Comparison of ENCODE assay signal across 28 cellular contexts in genomic region chr2:38676681-38677080, GRCh38. TPM values are rescaled to one million over a fixed set of nuclear protein-coding genes. Genes with fewer than 3 reads are reported as not detected.
A peak's percentile ranks its signal among the peaks of the same experiment; 100 is the strongest.
DNase-seq lines count a peak whose midpoint lies in the region; ATAC-seq and FAIRE-seq lines count a peak whose summit lies in the region.
"Had no signal": no experiment of that assay in that cellular context is flagged by ENCODE, and none has a peak within 500 bp of the region (broad histone marks: within the 10 kb centered on the region; RNA-seq: fewer than 3 reads in every experiment).

No MANE protein-coding gene starts in this region.

- no peak overlapping the region for H3K4me3 Mint-ChIP-seq in T-helper 1 cell treated with Interleukin-12 subunit alpha and Interleukin-12 subunit beta and Interleukin-4 antibody, amounts not matched to agents 30 μg/mL and 1 μg/mL, for 36 hours
- no peak overlapping the region for H3K4me3 Mint-ChIP-seq in activated naive CD8-positive, alpha-beta T cell treated with anti-CD3 and anti-CD28 coated beads, Interleukin-2, amount 10 ng/mL, durations not matched to agents 7 days and 5 days
- no peak overlapping the region for H3K4me3 Mint-ChIP-seq in activated naive CD8-positive, alpha-beta T cell treated with anti-CD3 and anti-CD28 coated beads for 36 hours
- H3K4me3 Mint-ChIP-seq in activated T-helper 17 cell treated with anti-CD3 and anti-CD28 coated beads, Interleukin-2, amount 50 U/mL, for 72 hours = peak overlapping the region; percentile 69
- no peak overlapping the region for H3K4me3 Mint-ChIP-seq in stimulated activated effector memory CD8-positive, alpha-beta T cell treated with anti-CD3 and anti-CD28 coated beads, Interleukin-12 subunit alpha, Interleukin-12 subunit beta, amount 100 ng/mL, for 72 hours
- H3K4me3 Mint-ChIP-seq: neural crest cell had no signal

- FAIRE-seq in RCC 7860 (lab: Jason Lieb, UNC) = no peak
- FAIRE-seq: islet of Langerhans, small intestine, TTC549 had no signal

- peaks cover 49% of the 10 kb centered on the region for H3K4me1 Mint-ChIP-seq in T-helper 1 cell treated with Interleukin-12 subunit alpha and Interleukin-12 subunit beta and Interleukin-4 antibody, amounts not matched to agents 30 μg/mL and 1 μg/mL, for 36 hours (ENCODE audit: low read depth)
- peaks cover 25% of the 10 kb centered on the region for H3K4me1 Mint-ChIP-seq in activated naive CD8-positive, alpha-beta T cell treated with anti-CD3 and anti-CD28 coated beads, Interleukin-2, amount 10 ng/mL, durations not matched to agents 7 days and 5 days
- peaks cover 28% of the 10 kb centered on the region for H3K4me1 Mint-ChIP-seq in activated naive CD8-positive, alpha-beta T cell treated with anti-CD3 and anti-CD28 coated beads for 36 hours
- peaks cover 37% of the 10 kb centered on the region for H3K4me1 Mint-ChIP-seq in activated T-helper 17 cell treated with anti-CD3 and anti-CD28 coated beads, Interleukin-2, amount 50 U/mL, for 72 hours
- H3K4me1 Mint-ChIP-seq in stimulated activated effector memory CD8-positive, alpha-beta T cell treated with anti-CD3 and anti-CD28 coated beads, Interleukin-12 subunit alpha, Interleukin-12 subunit beta, amount 100 ng/mL, for 72 hours = peaks cover 64% of the 10 kb centered on the region
- H3K4me1 Mint-ChIP-seq: neural crest cell had no signal

- POLR2A ChIA-PET in activated naive CD8-positive, alpha-beta T cell treated with anti-CD3 and anti-CD28 coated beads, Interleukin-2, amount 10 ng/mL, durations not matched to agents 7 days and 5 days (lab: Charles Lee) = interaction anchor here (0.6 to 1.3 kb wide), 2 partner anchors 9 to 30 kb away, joined by 3 to 4 read pairs; no protein-coding TSS in a partner anchor

- H3K9me3 Mint-ChIP-seq in T-helper 1 cell treated with Interleukin-12 subunit alpha and Interleukin-12 subunit beta and Interleukin-4 antibody, amounts not matched to agents 30 μg/mL and 1 μg/mL, for 36 hours = no peaks in the 10 kb centered on the region
- no peaks in the 10 kb centered on the region for H3K9me3 Mint-ChIP-seq in activated naive CD8-positive, alpha-beta T cell treated with anti-CD3 and anti-CD28 coated beads, Interleukin-2, amount 10 ng/mL, durations not matched to agents 7 days and 5 days
- no peaks in the 10 kb centered on the region for H3K9me3 Mint-ChIP-seq in activated naive CD8-positive, alpha-beta T cell treated with anti-CD3 and anti-CD28 coated beads for 36 hours
- no peaks in the 10 kb centered on the region for H3K9me3 Mint-ChIP-seq in activated T-helper 17 cell treated with anti-CD3 and anti-CD28 coated beads, Interleukin-2, amount 50 U/mL, for 72 hours
- no peaks in the 10 kb centered on the region for H3K9me3 Mint-ChIP-seq in stimulated activated effector memory CD8-positive, alpha-beta T cell treated with anti-CD3 and anti-CD28 coated beads, Interleukin-12 subunit alpha, Interleukin-12 subunit beta, amount 100 ng/mL, for 72 hours
- H3K9me3 Mint-ChIP-seq: neural crest cell had no signal

- no peaks in the 10 kb centered on the region for H3K27me3 Mint-ChIP-seq in T-helper 1 cell treated with Interleukin-12 subunit alpha and Interleukin-12 subunit beta and Interleukin-4 antibody, amounts not matched to agents 30 μg/mL and 1 μg/mL, for 36 hours (ENCODE audit: low read depth)
- H3K27me3 Mint-ChIP-seq in activated naive CD8-positive, alpha-beta T cell treated with anti-CD3 and anti-CD28 coated beads, Interleukin-2, amount 10 ng/mL, durations not matched to agents 7 days and 5 days = no peaks in the 10 kb centered on the region
- no peaks in the 10 kb centered on the region for H3K27me3 Mint-ChIP-seq in activated naive CD8-positive, alpha-beta T cell treated with anti-CD3 and anti-CD28 coated beads for 36 hours
- no peaks in the 10 kb centered on the region for H3K27me3 Mint-ChIP-seq in activated T-helper 17 cell treated with anti-CD3 and anti-CD28 coated beads, Interleukin-2, amount 50 U/mL, for 72 hours

- peak overlapping the region; percentile 73 for H3K27ac Mint-ChIP-seq in T-helper 1 cell treated with Interleukin-12 subunit alpha and Interleukin-12 subunit beta and Interleukin-4 antibody, amounts not matched to agents 30 μg/mL and 1 μg/mL, for 36 hours
- peak overlapping the region; percentile 9 for H3K27ac Mint-ChIP-seq in activated naive CD8-positive, alpha-beta T cell treated with anti-CD3 and anti-CD28 coated beads, Interleukin-2, amount 10 ng/mL, durations not matched to agents 7 days and 5 days
- no peak overlapping the region for H3K27ac Mint-ChIP-seq in activated naive CD8-positive, alpha-beta T cell treated with anti-CD3 and anti-CD28 coated beads for 36 hours
- H3K27ac Mint-ChIP-seq in activated T-helper 17 cell treated with anti-CD3 and anti-CD28 coated beads, Interleukin-2, amount 50 U/mL, for 72 hours = peak overlapping the region; percentile 49
- H3K27ac Mint-ChIP-seq in stimulated activated effector memory CD8-positive, alpha-beta T cell treated with anti-CD3 and anti-CD28 coated beads, Interleukin-12 subunit alpha, Interleukin-12 subunit beta, amount 100 ng/mL, for 72 hours = peak overlapping the region; percentile 84

- H3K36me3 Mint-ChIP-seq in T-helper 1 cell treated with Interleukin-12 subunit alpha and Interleukin-12 subunit beta and Interleukin-4 antibody, amounts not matched to agents 30 μg/mL and 1 μg/mL, for 36 hours (ENCODE audit: low read depth) = peaks cover 68% of the 10 kb centered on the region
- peaks cover 65% of the 10 kb centered on the region for H3K36me3 Mint-ChIP-seq in activated naive CD8-positive, alpha-beta T cell treated with anti-CD3 and anti-CD28 coated beads, Interleukin-2, amount 10 ng/mL, durations not matched to agents 7 days and 5 days
- H3K36me3 Mint-ChIP-seq in activated naive CD8-positive, alpha-beta T cell treated with anti-CD3 and anti-CD28 coated beads for 36 hours = peaks cover 64% of the 10 kb centered on the region
- H3K36me3 Mint-ChIP-seq in activated T-helper 17 cell treated with anti-CD3 and anti-CD28 coated beads, Interleukin-2, amount 50 U/mL, for 72 hours (ENCODE audit: low read depth) = peaks cover 100% of the 10 kb centered on the region
- H3K36me3 Mint-ChIP-seq in stimulated activated effector memory CD8-positive, alpha-beta T cell treated with anti-CD3 and anti-CD28 coated beads, Interleukin-12 subunit alpha, Interleukin-12 subunit beta, amount 100 ng/mL, for 72 hours = peaks cover 100% of the 10 kb centered on the region

- DNase-seq in T-helper 1 cell = no peak
- DNase-seq in activated naive CD8-positive, alpha-beta T cell treated with anti-CD3 and anti-CD28 coated beads, Interleukin-2, amount 10 ng/mL, durations not matched to agents 7 days and 5 days = no peak
- no peak for DNase-seq in activated naive CD8-positive, alpha-beta T cell treated with anti-CD3 and anti-CD28 coated beads for 36 hours
- DNase-seq in stimulated activated effector memory CD8-positive, alpha-beta T cell treated with anti-CD3 and anti-CD28 coated beads, Interleukin-12 subunit alpha, Interleukin-12 subunit beta, amount 100 ng/mL, for 72 hours (ENCODE audit: low spot score in 2 of 2) = no peak
- DNase-seq in RCC 7860 (ENCODE audit: low spot score) = no peak
- DNase-seq: activated CD4-positive, CD25-positive, alpha-beta regulatory T cell; C1 segment of cervical spinal cord; caudate nucleus; cortex of kidney; DND-41; GF-D8; IMR-90; NCI-H1694 treated with DMSO at 0.1 percent for 48 hours; NCI-H446 treated with DMSO at 0.1 percent for 48 hours; NCI-H774; ovary; RPMI8226; SJCRH30; small intestine; stimulated activated naive CD4-positive, alpha-beta T cell treated with Interleukin-2 at 50 U/mL for 16 hours; upper lobe of left lung had no signal

- ATAC-seq in activated naive CD8-positive, alpha-beta T cell treated with anti-CD3 and anti-CD28 coated beads, Interleukin-2, amount 10 ng/mL, durations not matched to agents 7 days and 5 days (ENCODE audit: low read depth) = no peak
- ATAC-seq in activated T-helper 17 cell treated with anti-CD3 and anti-CD28 coated beads, Interleukin-2, amount 50 U/mL, for 72 hours (replicated peaks) = no peak
- no peak for ATAC-seq in stimulated activated effector memory CD8-positive, alpha-beta T cell treated with anti-CD3 and anti-CD28 coated beads, Interleukin-12 subunit alpha, Interleukin-12 subunit beta, amount 100 ng/mL, for 72 hours
- no peak for ATAC-seq in HG03442 (IDR thresholded peaks at IDR 0.05; ENCODE audit: unreplicated experiment)
- ATAC-seq: esophagus mucosa had no signal

RNA-seq across cellular contexts. Expression of gene GALM, which starts 10.8 kb away (rescaled TPM):
- total RNA-seq in activated naive CD8-positive, alpha-beta T cell treated with anti-CD3 and anti-CD28 coated beads, Interleukin-2, amount 10 ng/mL, durations not matched to agents 7 days and 5 days = 10 to 100 TPM; 28.3 to 30.2 TPM
- 10 to 100 TPM; 42.0 to 42.2 TPM for total RNA-seq in activated naive CD8-positive, alpha-beta T cell treated with anti-CD3 and anti-CD28 coated beads for 36 hours
- total RNA-seq in activated T-helper 17 cell treated with anti-CD3 and anti-CD28 coated beads, Interleukin-2, amount 50 U/mL, for 72 hours = 100 to 1,000 TPM in 1 of 2 donors, 10 to 100 TPM in 1; 85.2 to 123 TPM
